In the genomic region with DNA sequence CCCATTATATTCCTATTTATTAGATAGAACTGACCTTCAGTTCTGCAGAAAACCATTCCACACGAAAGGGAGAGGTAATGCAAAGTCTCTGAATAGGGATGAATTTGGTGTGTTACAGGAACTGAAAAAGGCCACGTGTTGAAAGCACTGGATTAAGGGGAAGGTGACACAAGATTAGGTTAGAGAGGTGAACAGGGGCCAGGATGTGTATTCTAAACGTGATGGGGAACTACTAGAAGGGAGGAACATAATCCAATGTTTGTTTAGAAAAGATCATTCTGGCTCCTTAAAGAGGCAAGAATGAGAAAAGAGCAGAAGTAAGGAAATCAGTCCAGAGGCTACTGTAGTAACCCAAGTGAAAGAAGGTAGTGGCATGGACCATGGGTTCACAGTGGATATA, we compare ENCODE assay signal across 10 cellular contexts. TPM values are rescaled to one million over a fixed set of nuclear protein-coding genes. Genes with fewer than 3 reads are reported as not detected.
DNase-seq lines count a peak whose midpoint lies in the region; ATAC-seq and TF ChIP-seq lines count a peak whose summit lies in the region.
"Had no signal": no experiment of that assay in that cellular context is flagged by ENCODE, and none has a peak within 500 bp of the region (broad histone marks: within the 10 kb centered on the region; RNA-seq: fewer than 3 reads in every experiment).

No MANE protein-coding gene starts in this region.

- H3K27ac ChIP-seq in heart left ventricle = peak overlapping the region in 4 of 12 donors; percentile 93 to 97 (median 96)
- H3K27ac ChIP-seq in transverse colon = peak overlapping the region; percentile 87 to 95 (median 92)
- no peak overlapping the region for H3K27ac ChIP-seq in ovary

- TF ChIP-seq CTCF in heart left ventricle (IDR thresholded peaks at IDR 0.05) (no peak), fibroblast of the aortic adventitia (IDR thresholded peaks at IDR 0.05; ENCODE audit: insufficient read depth, low read length) (no peak), transverse colon (IDR thresholded peaks at IDR 0.05) (no peak), lower leg skin (IDR thresholded peaks at IDR 0.05) (no peak), ovary (IDR thresholded peaks at IDR 0.05) (no peak)

- H3K4me1 ChIP-seq in heart left ventricle (peaks cover 0 to 46% (median 21%) of the 10 kb centered on the region in 12 donors), transverse colon (peaks cover 5 to 40% (median 13%) of the 10 kb centered on the region in 4 donors), ovary (ENCODE audit: insufficient read depth) (peaks cover 5% of the 10 kb centered on the region)

- intact Hi-C loops in heart left ventricle (cut with DNase I) = loop anchor here in 6 of 10 donors (5.0 to 10.0 kb wide), 6 partner anchors 53 to 222 kb away; a partner anchor contains a TSS
- intact Hi-C loops in Right ventricle myocardium inferior (cut with DNase I) = loop anchor here (2.0 kb wide), 2 partner anchors 55 to 221 kb away; a partner anchor contains a TSS
- intact Hi-C loops in transverse colon (cut with DNase I; ENCODE audit: low total_unique reads) = loop anchor here (10.0 kb wide), 1 partner anchor 219 kb away; no protein-coding TSS in a partner anchor
- intact Hi-C loops in lower leg skin (cut with DNase I; ENCODE audit: low total_unique reads) = no loop called here
- intact Hi-C loops in ovary (cut with DNase I) = loop anchor here (5.0 to 10.0 kb wide), 2 partner anchors 202 to 219 kb away; a partner anchor contains a TSS

- H3K9me3 ChIP-seq in heart left ventricle (no peaks in the 10 kb centered on the region), transverse colon (no peaks in the 10 kb centered on the region), ovary (no peaks in the 10 kb centered on the region)
- H3K9me3 ChIP-seq: neutrophil had no signal

- DNase-seq in heart left ventricle (no peak), Right ventricle myocardium inferior (ENCODE audit: missing footprints) (no peak), RKO (ENCODE audit: low spot score) (peak; percentile 59), fibroblast of the aortic adventitia (ENCODE audit: low read depth) (no peak), transverse colon (no peak), lower leg skin (ENCODE audit: low spot score in 2 of 2) (no peak), ovary (no peak)
- DNase-seq: NCI-H524 treated with DMSO at 0.1 percent for 48 hours had no signal

- TF ChIP-seq POLR2A in heart left ventricle (IDR thresholded peaks at IDR 0.05) = no peak
- no peak for TF ChIP-seq POLR2A in transverse colon (IDR thresholded peaks at IDR 0.05)
- TF ChIP-seq POLR2A in lower leg skin (IDR thresholded peaks at IDR 0.05) = no peak
- TF ChIP-seq POLR2A in ovary (IDR thresholded peaks at IDR 0.05) = no peak

- ATAC-seq in heart left ventricle (no peak), Right ventricle myocardium inferior (no peak), HG02798 (IDR thresholded peaks at IDR 0.05; ENCODE audit: poor library complexity, unreplicated experiment) (no peak)

- TF ChIP-seq EP300 in transverse colon (IDR thresholded peaks at IDR 0.05; ENCODE audit: low read depth) (no peak), ovary (IDR thresholded peaks at IDR 0.05) (no peak)

- H3K4me3 ChIP-seq in heart left ventricle = peak overlapping the region in 7 of 12 donors; percentile 77 to 97 (median 89)
- peak overlapping the region; percentile 90 for H3K4me3 ChIP-seq in fibroblast of the aortic adventitia (ENCODE audit: low read depth, low read length)
- peak overlapping the region in 1 of 4 donors; percentile 70 for H3K4me3 ChIP-seq in transverse colon
- no peak overlapping the region for H3K4me3 ChIP-seq in lower leg skin (ENCODE audit: low read depth, poor library complexity, severe bottlenecking)
- no peak overlapping the region for H3K4me3 ChIP-seq in ovary

- H3K27me3 ChIP-seq in heart left ventricle (no peaks in the 10 kb centered on the region), transverse colon (no peaks in the 10 kb centered on the region), ovary (no peaks in the 10 kb centered on the region)

- peaks cover 0 to 23% (median 0%) of the 10 kb centered on the region in 9 donors for H3K36me3 ChIP-seq in heart left ventricle
- H3K36me3 ChIP-seq in transverse colon = no peaks in the 10 kb centered on the region
- no peaks in the 10 kb centered on the region for H3K36me3 ChIP-seq in ovary

- in situ Hi-C loops in transverse colon (cut with MboI; ENCODE audit: low pct_ligation_motif_present in 1 of 4, low pct_unique_long_range_greater_than_20kb in 1 of 4, low sequenced_read_pairs in 3 of 4) = loop anchor here in 3 of 4 donors (10.0 to 25.0 kb wide), 2 partner anchors 219 to 227 kb away; no protein-coding TSS in a partner anchor

- 8 to 22% (median 17%) methylated on average over 3 of the region's 3 CpGs for WGBS in heart left ventricle, 4 donors
- WGBS in transverse colon (ENCODE audit: low coverage in 1 of 2), 2 donors = 17 to 23% methylated on average over 3 of the region's 3 CpGs
- WGBS in lower leg skin, 2 donors = 23 to 27% methylated on average over 3 of the region's 3 CpGs
- WGBS in ovary, 3 donors = 14 to 17% (median 16%) methylated on average over 3 of the region's 3 CpGs

RNA-seq across cellular contexts. Expression of a gene that starts 6.3 kb away (rescaled TPM):
- total RNA-seq in heart left ventricle = 10 to 100 TPM; 10.6 to 17.7 (median 13.9) TPM
- polyA plus RNA-seq in heart left ventricle = 1 to 10 TPM; 3.8 to 4.1 TPM
- 12.7 TPM for total RNA-seq in Right ventricle myocardium inferior
- total RNA-seq in fibroblast of the aortic adventitia (ENCODE audit: low replicate concordance) = 16.4 and 21.2 TPM in 2 replicates
- total RNA-seq in transverse colon = 10 to 100 TPM; 12.3 to 37.0 (median 15.5) TPM
- total RNA-seq in lower leg skin = 10 to 100 TPM; 10.5 to 16.5 (median 11.3) TPM
- 10 to 100 TPM; 16.8 to 44.6 (median 31.9) TPM for total RNA-seq in ovary
- 10 to 100 TPM; 13.6 to 30.3 TPM for polyA plus RNA-seq in ovary

RNA-seq across cellular contexts. Expression of a gene that starts 11.0 kb away (rescaled TPM):
- 1 to 10 TPM in 8 of 9 donors, under 1 TPM in 1; 0.48 to 2.9 (median 2.2) TPM for total RNA-seq in heart left ventricle
- 1 to 10 TPM; 3.4 to 4.9 TPM for polyA plus RNA-seq in heart left ventricle
- total RNA-seq in Right ventricle myocardium inferior = 2.2 TPM
- 2.9 and 4.2 TPM in 2 replicates for total RNA-seq in fibroblast of the aortic adventitia (ENCODE audit: low replicate concordance)
- total RNA-seq in transverse colon = 10 to 100 TPM in 1 of 4 donors, 1 to 10 TPM in 2, not detected in 1; 7.5 to 19.5 (median 9.5) TPM
- 1 to 10 TPM; 3.9 to 6.1 (median 5.3) TPM for total RNA-seq in lower leg skin
- total RNA-seq in ovary = 1 to 10 TPM; 2.6 to 4.4 (median 3.1) TPM
- polyA plus RNA-seq in ovary = 1 to 10 TPM; 3.2 to 4.0 TPM

RNA-seq across cellular contexts. Expression of a gene that starts 55.0 kb away (rescaled TPM):
- under 1 TPM; 0.18 to 0.88 (median 0.45) TPM for total RNA-seq in heart left ventricle
- under 1 TPM; 0.46 to 0.78 TPM for polyA plus RNA-seq in heart left ventricle
- 0.35 TPM for total RNA-seq in Right ventricle myocardium inferior
- 0.45 and 0.65 TPM in 2 replicates for total RNA-seq in fibroblast of the aortic adventitia (ENCODE audit: low replicate concordance)
- total RNA-seq in transverse colon = 10 to 100 TPM in 1 of 4 donors, 1 to 10 TPM in 3; 1.1 to 20.1 (median 3.8) TPM
- total RNA-seq in lower leg skin = 1 to 10 TPM in 3 of 4 donors, under 1 TPM in 1; 0.72 to 3.1 (median 1.9) TPM
- total RNA-seq in ovary = 1 to 10 TPM in 3 of 7 donors, under 1 TPM in 4; 0.24 to 2.3 (median 0.82) TPM
- under 1 TPM; 0.52 to 0.61 TPM for polyA plus RNA-seq in ovary

Comparison
In these comparisons a context has a peak if more than half of its experiments do, and no peak if none do; other contexts are left out.
1. H3K27ac ChIP-seq: peak in transverse colon (4 of 4); none in ovary (0 of 2).
2. H3K4me3 ChIP-seq: peak in heart left ventricle (7 of 12) and fibroblast of the aortic adventitia (single experiment); none in lower leg skin (single experiment) and ovary (single experiment).